27 cellular contexts compared by ENCODE assay signal in genomic region chr13:113597386-113598080, GRCh38. TPM values are rescaled to one million over a fixed set of nuclear protein-coding genes. Genes with fewer than 3 reads are reported as not detected.
DNase-seq lines count a peak whose midpoint lies in the region; ATAC-seq and TF ChIP-seq lines count a peak whose summit lies in the region.
"Had no signal": no experiment of that assay in that cellular context is flagged by ENCODE, and none has a peak within 500 bp of the region (broad histone marks: within the 10 kb centered on the region; RNA-seq: fewer than 3 reads in every experiment).

No MANE protein-coding gene starts in this region.

- no peaks in the 10 kb centered on the region for H3K27me3 Mint-ChIP-seq in activated B cell treated with CpG ODN at 0.5 μM for 24 hours
- H3K27me3 Mint-ChIP-seq in naive thymus-derived CD4-positive, alpha-beta T cell, result no peaks in the 10 kb centered on the region
- H3K27me3 Mint-ChIP-seq: brain had no signal

- POLR2A ChIA-PET in activated B cell treated with CpG ODN at 0.5 μM for 24 hours (lab: Charles Lee), result no interaction called here
- POLR2A ChIA-PET in naive thymus-derived CD4-positive, alpha-beta T cell (lab: Charles Lee), result no interaction called here

- H3K36me3 ChIP-seq in lower lobe of right lung, result peaks cover 16% of the 10 kb centered on the region
- H3K36me3 ChIP-seq in upper lobe of right lung, result no peaks in the 10 kb centered on the region
- H3K36me3 ChIP-seq in naive thymus-derived CD4-positive, alpha-beta T cell (ENCODE audit: control insufficient read depth in 2 of 3, insufficient read depth in 3 of 3, low read length in 3 of 3), result peaks cover 0 to 26% (median 0%) of the 10 kb centered on the region in 3 experiments
- H3K36me3 ChIP-seq: colonic mucosa had no signal

- H3K4me1 Mint-ChIP-seq in activated B cell treated with CpG ODN at 0.5 μM for 24 hours, result no peaks in the 10 kb centered on the region
- H3K4me1 Mint-ChIP-seq in naive thymus-derived CD4-positive, alpha-beta T cell, result peaks cover 2 to 25% (median 15%) of the 10 kb centered on the region in 7 donors

- H3K27ac ChIP-seq in lower lobe of right lung (no peak overlapping the region), upper lobe of right lung (no peak overlapping the region)
- no peak overlapping the region for H3K27ac ChIP-seq in naive thymus-derived CD4-positive, alpha-beta T cell (ENCODE audit: low read depth, low read length)
- H3K27ac ChIP-seq: BLaER1, colonic mucosa, gastrocnemius medialis, psoas muscle, SK-N-MC had no signal

- no peak overlapping the region for H3K4me3 Mint-ChIP-seq in activated B cell treated with CpG ODN at 0.5 μM for 24 hours
- no peak overlapping the region for H3K4me3 Mint-ChIP-seq in naive thymus-derived CD4-positive, alpha-beta T cell
- H3K4me3 Mint-ChIP-seq: brain; immature natural killer cell; T-helper 2 cell treated with Interferon-gamma antibody and Interleukin-4, amounts not matched to agents 5 μg/mL and 100 μg/mL, for 36 hours had no signal

- H3K4me3 ChIP-seq in lower lobe of right lung (no peak overlapping the region), upper lobe of right lung (no peak overlapping the region)
- H3K4me3 ChIP-seq in naive thymus-derived CD4-positive, alpha-beta T cell (ENCODE audit: low read length), result no peak overlapping the region
- H3K4me3 ChIP-seq: BLaER1, colonic mucosa, gastrocnemius medialis, lung, psoas muscle, SK-N-MC had no signal

- intact Hi-C loops in Right ventricle myocardium superior (cut with DNase I) (no loop called here), left cardiac atrium (cut with DNase I) (no loop called here), activated B cell treated with CpG ODN at 0.5 μM for 24 hours (cut with micrococcal nuclease) (no loop called here), lower lobe of right lung (cut with DNase I) (no loop called here), upper lobe of right lung (cut with DNase I) (no loop called here)
- intact Hi-C loops in naive thymus-derived CD4-positive, alpha-beta T cell (cut with micrococcal nuclease), result no loop called here

- no peaks in the 10 kb centered on the region for H3K27me3 ChIP-seq in lower lobe of right lung (ENCODE audit: low read depth)
- no peaks in the 10 kb centered on the region for H3K27me3 ChIP-seq in upper lobe of right lung
- no peaks in the 10 kb centered on the region for H3K27me3 ChIP-seq in naive thymus-derived CD4-positive, alpha-beta T cell (ENCODE audit: control insufficient read depth in 2 of 2, insufficient read depth in 2 of 2, low read length in 2 of 2)
- H3K27me3 ChIP-seq: BLaER1, colonic mucosa, gastrocnemius medialis had no signal

- H3K36me3 Mint-ChIP-seq in activated B cell treated with CpG ODN at 0.5 μM for 24 hours (ENCODE audit: low read depth), result peaks cover 39% of the 10 kb centered on the region
- H3K36me3 Mint-ChIP-seq in naive thymus-derived CD4-positive, alpha-beta T cell, result peaks cover 6 to 58% (median 27%) of the 10 kb centered on the region in 5 donors

- H3K4me1 ChIP-seq in lower lobe of right lung, result no peaks in the 10 kb centered on the region
- H3K4me1 ChIP-seq in upper lobe of right lung, result no peaks in the 10 kb centered on the region
- no peaks in the 10 kb centered on the region for H3K4me1 ChIP-seq in naive thymus-derived CD4-positive, alpha-beta T cell (ENCODE audit: control insufficient read depth in 2 of 2, insufficient read depth in 2 of 2, low read length in 2 of 2)
- H3K4me1 ChIP-seq: Caco-2, colonic mucosa, gastrocnemius medialis, psoas muscle had no signal

- no peak for DNase-seq in Right ventricle myocardium superior
- no peak for DNase-seq in left cardiac atrium
- DNase-seq in activated B cell treated with CpG ODN at 0.5 μM for 24 hours, result peak; percentile 2
- DNase-seq in lower lobe of right lung, result peak; percentile 24
- peak; percentile 33 for DNase-seq in upper lobe of right lung
- no peak for DNase-seq in GOT3 (lab: John Stamatoyannopoulos, UW)
- no peak for DNase-seq in naive thymus-derived CD4-positive, alpha-beta T cell
- DNase-seq in GDM1 (lab: John Stamatoyannopoulos, UW), result no peak
- DNase-seq: activated gamma-delta T cell; colonic mucosa; DMS79 treated with DMSO at 0.1 percent for 48 hours; gastrocnemius medialis; hippocampal formation; immature natural killer cell; KBM-7; MM.1S; NCI-H1436; NCI-H524; NK-92 treated with Interleukin-12 subunit alpha and Interleukin-12 subunit beta, amount 100 ng/mL, for 24 hours; stimulated activated CD4-positive, alpha-beta T cell treated with anti-CD3 and anti-CD28 coated beads, Interleukin-1b, Interleukin-23, amount 100 ng/mL, for 48 hours had no signal

- TF ChIP-seq CTCF in activated B cell treated with CpG ODN at 0.5 μM for 24 hours (IDR thresholded peaks at IDR 0.05) (no peak), lower lobe of right lung (IDR thresholded peaks at IDR 0.05) (no peak), upper lobe of right lung (IDR thresholded peaks at IDR 0.05) (no peak)

- peaks cover 4% of the 10 kb centered on the region for H3K9me3 Mint-ChIP-seq in activated B cell treated with CpG ODN at 0.5 μM for 24 hours
- peaks cover 0 to 2% (median 0%) of the 10 kb centered on the region in 11 donors for H3K9me3 Mint-ChIP-seq in naive thymus-derived CD4-positive, alpha-beta T cell
- H3K9me3 Mint-ChIP-seq: immature natural killer cell; T-helper 2 cell treated with Interferon-gamma antibody and Interleukin-4, amounts not matched to agents 5 μg/mL and 100 μg/mL, for 36 hours had no signal

- no peak overlapping the region for H3K27ac Mint-ChIP-seq in activated B cell treated with CpG ODN at 0.5 μM for 24 hours
- H3K27ac Mint-ChIP-seq in naive thymus-derived CD4-positive, alpha-beta T cell, result no peak overlapping the region
- H3K27ac Mint-ChIP-seq: immature natural killer cell; T-helper 2 cell treated with Interferon-gamma antibody and Interleukin-4, amounts not matched to agents 5 μg/mL and 100 μg/mL, for 36 hours had no signal

- H3K9me3 ChIP-seq in lower lobe of right lung, result no peaks in the 10 kb centered on the region
- no peaks in the 10 kb centered on the region for H3K9me3 ChIP-seq in upper lobe of right lung
- peaks cover 0 to 10% (median 0%) of the 10 kb centered on the region in 3 experiments for H3K9me3 ChIP-seq in naive thymus-derived CD4-positive, alpha-beta T cell (ENCODE audit: control insufficient read depth in 2 of 3, low read length in 3 of 3)
- H3K9me3 ChIP-seq: Caco-2, colonic mucosa, gastrocnemius medialis, psoas muscle had no signal

- peak; percentile 53 for ATAC-seq in Right ventricle myocardium superior (ENCODE audit: poor library complexity)
- no peak for ATAC-seq in left cardiac atrium
- ATAC-seq in activated B cell treated with CpG ODN at 0.5 μM for 24 hours (ENCODE audit: low read depth), result no peak
- no peak for ATAC-seq in lower lobe of right lung
- ATAC-seq in upper lobe of right lung, result no peak
- ATAC-seq in naive thymus-derived CD4-positive, alpha-beta T cell, result no peak
- ATAC-seq: gastrocnemius medialis, psoas muscle had no signal

- CTCF ChIA-PET in activated B cell treated with CpG ODN at 0.5 μM for 24 hours (lab: Charles Lee), result no interaction called here
- CTCF ChIA-PET in naive thymus-derived CD4-positive, alpha-beta T cell (lab: Charles Lee), result no interaction called here

RNA-seq across cellular contexts. Expression of gene TFDP1, which starts 13.0 kb away (rescaled TPM):
- total RNA-seq in Right ventricle myocardium superior, result 42.1 TPM
- 10 to 100 TPM; 48.3 to 57.1 TPM for total RNA-seq in left cardiac atrium
- 53.1 and 54.3 TPM in 2 replicates for total RNA-seq in activated B cell treated with CpG ODN at 0.5 μM for 24 hours
- 47.0 TPM for total RNA-seq in lower lobe of right lung
- total RNA-seq in upper lobe of right lung, result 42.3 TPM
- 100 to 1,000 TPM in 1 of 5 experiments, 10 to 100 TPM in 4; 21.4 to 127 (median 34.7) TPM for total RNA-seq in naive thymus-derived CD4-positive, alpha-beta T cell
- polyA plus RNA-seq in naive thymus-derived CD4-positive, alpha-beta T cell, result 10 to 100 TPM; 50.9 to 78.0 TPM

Comparison
In these comparisons a context has a peak if more than half of its experiments do, and no peak if none do; other contexts are left out.
1. DNase-seq: peak in activated B cell treated with CpG ODN at 0.5 μM for 24 hours (single experiment), lower lobe of right lung (single experiment) and upper lobe of right lung (single experiment); none in Right ventricle myocardium superior (single experiment), left cardiac atrium (single experiment), GOT3 (single experiment), naive thymus-derived CD4-positive, alpha-beta T cell (0 of 9) and GDM1 (single experiment).